In the genomic region with DNA sequence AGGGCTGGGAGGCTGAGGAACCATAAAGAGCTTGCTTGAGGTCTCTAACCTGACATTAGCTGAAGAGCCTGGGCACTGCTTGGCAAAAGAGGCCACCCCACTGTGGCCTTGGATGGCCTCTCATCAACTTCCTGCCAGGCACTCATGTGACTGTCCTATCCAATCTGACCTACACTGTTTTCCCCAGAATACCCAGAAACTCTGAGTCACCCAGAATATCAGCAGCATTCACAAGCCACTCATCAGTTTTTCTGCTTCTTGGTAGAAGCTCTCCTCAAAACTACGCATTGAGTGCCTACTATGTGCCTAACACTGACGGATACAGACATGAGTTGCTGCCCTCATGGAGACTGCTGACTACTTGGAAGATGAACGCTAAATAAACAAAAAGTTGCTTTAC, we compare ENCODE assay signal across 1 cellular context.
TF ChIP-seq lines count a peak whose summit lies in the region.

No MANE protein-coding gene starts in this region.

TF ChIP-seq in liver, 16 proteins besides CTCF, POLR2A, EP300 and RAD21 (continued from another document):
- TF ChIP-seq, protein P1, sequence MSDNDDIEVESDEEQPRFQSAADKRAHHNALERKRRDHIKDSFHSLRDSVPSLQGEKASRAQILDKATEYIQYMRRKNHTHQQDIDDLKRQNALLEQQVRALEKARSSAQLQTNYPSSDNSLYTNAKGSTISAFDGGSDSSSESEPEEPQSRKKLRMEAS (IDR thresholded peaks at IDR 0.05), result peak; percentile 49
